In the genomic region with DNA sequence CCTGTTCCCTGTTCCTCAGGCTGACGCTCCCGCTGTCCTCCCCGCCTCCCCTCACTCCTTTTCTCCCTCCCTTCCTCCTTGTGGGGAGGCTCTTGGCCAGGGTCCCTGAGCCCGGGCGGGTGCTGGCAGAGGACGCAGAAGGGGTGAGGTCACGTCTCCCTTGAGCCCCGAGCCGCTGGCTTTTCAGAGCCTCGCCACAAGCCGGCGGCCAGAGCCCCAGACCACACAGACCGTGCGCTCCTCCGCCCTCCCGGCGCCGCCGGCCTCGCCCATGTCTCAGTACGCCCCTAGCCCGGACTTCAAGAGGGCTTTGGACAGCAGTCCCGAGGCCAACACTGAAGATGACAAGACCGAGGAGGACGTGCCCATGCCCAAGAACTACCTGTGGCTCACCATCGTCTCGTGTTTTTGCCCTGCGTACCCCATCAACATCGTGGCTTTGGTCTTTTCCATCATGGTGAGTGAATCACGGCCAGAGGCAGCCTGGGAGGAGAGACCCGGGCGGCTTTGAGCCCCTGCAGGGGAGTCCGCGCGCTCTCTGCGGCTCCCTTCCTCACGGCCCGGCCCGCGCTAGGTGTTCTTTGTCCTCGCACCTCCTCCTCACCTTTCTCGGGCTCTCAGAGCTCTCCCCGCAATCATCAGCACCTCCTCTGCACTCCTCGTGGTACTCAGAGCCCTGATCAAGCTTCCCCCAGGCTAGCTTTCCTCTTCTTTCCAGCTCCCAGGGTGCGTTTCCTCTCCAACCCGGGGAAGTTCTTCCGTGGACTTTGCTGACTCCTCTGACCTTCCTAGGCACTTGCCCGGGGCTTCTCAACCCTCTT, we compare ENCODE assay signal across 11 cellular contexts. TPM values are rescaled to one million over a fixed set of nuclear protein-coding genes. Genes with fewer than 3 reads are reported as not detected.
DNase-seq lines count a peak whose midpoint lies in the region; ATAC-seq, FAIRE-seq and TF ChIP-seq lines count a peak whose summit lies in the region.
"Had no signal": no experiment of that assay in that cellular context is flagged by ENCODE, and none has a peak within 500 bp of the region (broad histone marks: within the 10 kb centered on the region; RNA-seq: fewer than 3 reads in every experiment).

Gene TMEM233, plus strand, starts transcription at position 197 of the 821 bp plus-strand sequence. Its CDS starts 75 bp downstream, at position 272.

- H3K36me3 Mint-ChIP-seq in WTC11: no peaks in the 10 kb centered on the region
- peaks cover 19% of the 10 kb centered on the region for H3K36me3 Mint-ChIP-seq in T-helper 17 cell (ENCODE audit: low read depth)

- H3K9ac ChIP-seq in PC-3 (ENCODE audit: low read length): no peak within 1 kb of the TSS

- H3K9me3 Mint-ChIP-seq in WTC11: no peaks in the 10 kb centered on the region

- peaks cover 84% of the 10 kb centered on the region for H3K27me3 ChIP-seq in PC-3 (ENCODE audit: low read length)

- no peak for TF ChIP-seq CTCF in WTC11 (IDR thresholded peaks at IDR 0.05)
- no peak for TF ChIP-seq CTCF in PC-3 (conservative IDR thresholded peaks at IDR 0.05; ENCODE audit: low read depth, low read length)

- no peaks in the 10 kb centered on the region for H3K36me3 ChIP-seq in PC-3 (ENCODE audit: low read depth, low read length)

- no peak within 1 kb of the TSS for H3K4me2 ChIP-seq in PC-3 (ENCODE audit: low read length)

- H3K9me3 ChIP-seq in PC-3 (ENCODE audit: low read length) (no peaks in the 10 kb centered on the region), T-helper 17 cell (ENCODE audit: control insufficient read depth, low read length, poor library complexity, severe bottlenecking) (no peaks in the 10 kb centered on the region)
- H3K9me3 ChIP-seq: mucosa of descending colon had no signal

- CTCF ChIA-PET in WTC11 (lab: Charles Lee) (interaction anchor here (0.6 to 3.1 kb wide), 5 partner anchors 10 to 1217 kb away, joined by 3 to 20 read pairs (median 5); partner anchors contain the start of gene SUDS3), PC-3 (lab: Charles Lee) (no interaction called here)

- BruUV-seq in PC-3 (replicated peaks; lab: Mats Ljungman, UMichigan): no TSS peak

- intact Hi-C loops in PC-3 (cut with micrococcal nuclease): no loop called here

- no peak within 1 kb of the TSS for H3K27ac Mint-ChIP-seq in WTC11
- no peak within 1 kb of the TSS for H3K27ac Mint-ChIP-seq in T-helper 17 cell

- H3K27me3 Mint-ChIP-seq in WTC11 (ENCODE audit: low read depth): peaks cover 87% of the 10 kb centered on the region
- H3K27me3 Mint-ChIP-seq in T-helper 17 cell: peaks cover 87% of the 10 kb centered on the region

- peaks cover 27% of the 10 kb centered on the region for H3K4me1 Mint-ChIP-seq in WTC11
- peaks cover 14% of the 10 kb centered on the region for H3K4me1 Mint-ChIP-seq in T-helper 17 cell

- H4K20me1 ChIP-seq in PC-3 (ENCODE audit: low read length): no peaks in the 10 kb centered on the region

- ATAC-seq in WTC11 (peak; percentile 76), PC-3 (no peak), HG02798 (IDR thresholded peaks at IDR 0.05; ENCODE audit: poor library complexity, unreplicated experiment) (no peak), T-helper 17 cell (no peak), GM18505 (IDR thresholded peaks at IDR 0.05; ENCODE audit: unreplicated experiment) (no peak)

- H3K79me2 ChIP-seq in PC-3 (ENCODE audit: low read length): no peaks in the 10 kb centered on the region

- H3K9me2 ChIP-seq in PC-3 (replicated peaks; ENCODE audit: low read length): no peaks in the 10 kb centered on the region

- FAIRE-seq in GM12892 (lab: Jason Lieb, UNC): no peak

- DNase-seq in GM12892 (ENCODE audit: insufficient read length) (peak; percentile 11), WTC11 (ENCODE audit: low spot score) (peak; percentile 53), retina (peak; percentile 64), PC-3 (no peak), T-helper 17 cell (no peak)
- DNase-seq: NCI-H1417, SHP77 treated with DMSO at 0.1 percent for 48 hours had no signal

- no peaks in the 10 kb centered on the region for H3K4me1 ChIP-seq in PC-3 (ENCODE audit: insufficient read depth, low read length)

- peak within 1 kb of the TSS; percentile 84 for H3K4me3 Mint-ChIP-seq in WTC11
- H3K4me3 Mint-ChIP-seq in T-helper 17 cell: no peak within 1 kb of the TSS

- H3K4me3 ChIP-seq in iPS-11a (ENCODE audit: low read depth, low read length): peak within 1 kb of the TSS; percentile 50
- no peak within 1 kb of the TSS for H3K4me3 ChIP-seq in PC-3 (ENCODE audit: low read length)
- H3K4me3 ChIP-seq: mucosa of descending colon had no signal

- POLR2A ChIA-PET in WTC11 (lab: Charles Lee): no interaction called here
- POLR2A ChIA-PET in PC-3 (lab: Charles Lee; ENCODE audit: unreplicated experiment): no interaction called here

- no peaks in the 10 kb centered on the region for H3F3A ChIP-seq in PC-3 (ENCODE audit: low read length, unreplicated experiment)

- H2AFZ ChIP-seq in PC-3 (ENCODE audit: low read length): no peak within 1 kb of the TSS

- H3K27ac ChIP-seq in PC-3 (ENCODE audit: low read length): no peak within 1 kb of the TSS

- TF ChIP-seq POLR2A in GM12892 (IDR thresholded peaks at IDR 0.05; ENCODE audit: low read depth, low read length) (no peak), GM18505 (IDR thresholded peaks at IDR 0.05; ENCODE audit: borderline replicate concordance, extremely low read depth, insufficient read depth, insufficient read length) (no peak)

TF ChIP-seq in WTC11, 78 proteins besides CTCF, POLR2A, EP300 and RAD21:
- TF ChIP-seq ATF1 (CRISPR knock-in tag; IDR thresholded peaks at IDR 0.05): no peak
- TF ChIP-seq ETV6 (CRISPR knock-in tag; IDR thresholded peaks at IDR 0.05): 0 out of 2 replicates have a peak, but pooled peaks have one; percentile 11

RNA-seq across cellular contexts. Expression of gene TMEM233, which starts in this region (rescaled TPM):
- polyA plus RNA-seq in GM12892 (2012; ENCODE audit: missing spikeins): not detected
- total RNA-seq in WTC11 (2021): 0.16 to 0.28 TPM in 2 of 3 replicates, not detected in the other
- not detected in 2 replicates for total RNA-seq in PC-3 (2014; rRNA removed)
- total RNA-seq in T-helper 17 cell: not detected

Comparison
In these comparisons a context has a peak if more than half of its experiments do, and no peak if none do; other contexts are left out.
1. Peak in DNase-seq and ATAC-seq in WTC11; RNA of the gene not detected or under 1 TPM.
2. DNase-seq: peak in GM12892 (single experiment) and retina (single experiment); none in PC-3 (single experiment) and T-helper 17 cell (0 of 3).